In genomic region chr6:150685860-150686259, GRCh38 we compare ENCODE assay signal across 9 cellular contexts.
A peak's percentile ranks its signal among the peaks of the same experiment; 100 is the strongest.
DNase-seq lines count a peak whose midpoint lies in the region; ATAC-seq, FAIRE-seq and TF ChIP-seq lines count a peak whose summit lies in the region.
"Had no signal": no experiment of that assay in that cellular context is flagged by ENCODE, and none has a peak within 500 bp of the region (broad histone marks: within the 10 kb centered on the region; RNA-seq: fewer than 3 reads in every experiment).

No MANE protein-coding gene starts in this region.

- 0 out of 22 replicates have a peak, but pooled peaks cover 0 to 5% (median 0%) of the 10 kb centered on the region in 11 experiments for H4K20me1 ChIP-seq in BLaER1 treated with 17β-estradiol and CSF1 and Interleukin-3, amounts not matched to agents 10 nM and 100 nM
- no peaks in the 10 kb centered on the region for H4K20me1 ChIP-seq in SK-N-SH (ENCODE audit: insufficient read depth)

- no peaks in the 10 kb centered on the region for H3K9me3 Mint-ChIP-seq in naive thymus-derived CD4-positive, alpha-beta T cell

- H3K9me3 ChIP-seq in BLaER1 treated with 17β-estradiol and CSF1 and Interleukin-3, amounts not matched to agents 10 nM and 100 nM (replicated peaks in 1 of 11) = peaks cover 0 to 5% (median 0%) of the 10 kb centered on the region in 11 experiments; a peak in 3 of 22 replicates
- no peaks in the 10 kb centered on the region for H3K9me3 ChIP-seq in SK-N-SH
- no peaks in the 10 kb centered on the region for H3K9me3 ChIP-seq in naive thymus-derived CD4-positive, alpha-beta T cell (ENCODE audit: control insufficient read depth in 2 of 3, low read length in 3 of 3)
- no peaks in the 10 kb centered on the region for H3K9me3 ChIP-seq in prostate gland

- no peak for TF ChIP-seq RAD21 in SK-N-SH (IDR thresholded peaks at IDR 0.05; ENCODE audit: low read length)

- no peak overlapping the region for H2AFZ ChIP-seq in SK-N-SH (ENCODE audit: low read depth)

- H3K27me3 Mint-ChIP-seq in naive thymus-derived CD4-positive, alpha-beta T cell = peaks cover 0 to 12% (median 5%) of the 10 kb centered on the region in 5 donors

- FAIRE-seq in GM18507 (lab: Jason Lieb, UNC) = peak; percentile 89
- FAIRE-seq: TTC549 had no signal

- peaks cover 43 to 100% (median 94%) of the 10 kb centered on the region in 10 experiments for H3K4me1 ChIP-seq in BLaER1 treated with 17β-estradiol and CSF1 and Interleukin-3, amounts not matched to agents 10 nM and 100 nM
- H3K4me1 ChIP-seq in SK-N-SH (ENCODE audit: control insufficient read depth in 1 of 2, insufficient read depth in 2 of 2, low read depth in 1 of 2, low read length in 1 of 2) (no peaks in the 10 kb centered on the region; a peak in 1 of 4 replicates), prostate gland (replicated peaks) (no peaks in the 10 kb centered on the region)
- no peaks in the 10 kb centered on the region for H3K4me1 ChIP-seq in naive thymus-derived CD4-positive, alpha-beta T cell (ENCODE audit: control insufficient read depth in 2 of 2, insufficient read depth in 2 of 2, low read length in 2 of 2)

- no peaks in the 10 kb centered on the region for H3K4me1 Mint-ChIP-seq in naive thymus-derived CD4-positive, alpha-beta T cell

- H3K9me2 ChIP-seq in SK-N-SH = no peaks in the 10 kb centered on the region

- H3F3A ChIP-seq in SK-N-SH (replicated peaks; ENCODE audit: insufficient read depth) = no peaks in the 10 kb centered on the region

- H3K27me3 ChIP-seq in BLaER1 treated with 17β-estradiol and CSF1 and Interleukin-3, amounts not matched to agents 10 nM and 100 nM = peaks cover 0 to 99% (median 0%) of the 10 kb centered on the region in 11 experiments; a peak in 7 of 22 replicates
- H3K27me3 ChIP-seq in SK-N-SH (ENCODE audit: insufficient read depth) = no peaks in the 10 kb centered on the region
- no peaks in the 10 kb centered on the region for H3K27me3 ChIP-seq in brain microvascular endothelial cell (replicated peaks)
- no peaks in the 10 kb centered on the region for H3K27me3 ChIP-seq in naive thymus-derived CD4-positive, alpha-beta T cell (ENCODE audit: control insufficient read depth in 2 of 2, insufficient read depth in 2 of 2, low read length in 2 of 2)
- H3K27me3 ChIP-seq in prostate gland (replicated peaks; ENCODE audit: insufficient read depth) = no peaks in the 10 kb centered on the region

- no peaks in the 10 kb centered on the region for H3K36me3 ChIP-seq in BLaER1 treated with 17β-estradiol and CSF1 and Interleukin-3, amounts not matched to agents 10 nM and 100 nM
- no peaks in the 10 kb centered on the region for H3K36me3 ChIP-seq in SK-N-SH (replicated peaks in 1 of 2; ENCODE audit: control insufficient read depth in 1 of 2, insufficient read depth in 2 of 2, low read length in 1 of 2)
- no peaks in the 10 kb centered on the region for H3K36me3 ChIP-seq in brain microvascular endothelial cell (replicated peaks)
- no peaks in the 10 kb centered on the region for H3K36me3 ChIP-seq in naive thymus-derived CD4-positive, alpha-beta T cell (ENCODE audit: control insufficient read depth in 2 of 3, insufficient read depth in 3 of 3, low read length in 3 of 3)
- H3K36me3 ChIP-seq in prostate gland = no peaks in the 10 kb centered on the region

- H3K4me2 ChIP-seq in BLaER1 treated with 17β-estradiol and CSF1 and Interleukin-3, amounts not matched to agents 10 nM and 100 nM = peak overlapping the region in 9 of 11 experiments; percentile 80 to 92 (median 88); a peak in 18 of 22 replicates
- no peak overlapping the region for H3K4me2 ChIP-seq in SK-N-SH

- TF ChIP-seq EP300 in SK-N-SH (IDR thresholded peaks at IDR 0.05; ENCODE audit: borderline replicate concordance in 1 of 2, low read depth in 1 of 2, low read length in 1 of 2) = no peak

- POLR2A ChIA-PET in SK-N-SH (lab: Yijun Ruan, JAX) = no interaction called here
- POLR2A ChIA-PET in naive thymus-derived CD4-positive, alpha-beta T cell (lab: Charles Lee) = no interaction called here

- TF ChIP-seq CTCF in SK-N-SH (IDR thresholded peaks at IDR 0.05) (peak; percentile 56), brain microvascular endothelial cell (IDR thresholded peaks at IDR 0.05; ENCODE audit: low read depth, low read length, missing control alignments) (peak; percentile 72), prostate gland (IDR thresholded peaks at IDR 0.05) (peak in 2 of 4 experiments; percentile 20 to 29)

- 17% methylated on average over 4 of the region's 4 CpGs for WGBS in SK-N-SH (ENCODE audit: low lambda C conversion rate)
- 72% methylated on average over 4 of the region's 4 CpGs for WGBS in prostate gland

- no peak overlapping the region for H3K4me3 Mint-ChIP-seq in naive thymus-derived CD4-positive, alpha-beta T cell

- in situ Hi-C loops in brain microvascular endothelial cell (cut with HindIII; ENCODE audit: low pct_ligation_motif_present, low sequenced_read_pairs) = no loop called here

- peak; percentile 49 for ATAC-seq in HG03196 (IDR thresholded peaks at IDR 0.05; ENCODE audit: unreplicated experiment)
- ATAC-seq in naive thymus-derived CD4-positive, alpha-beta T cell = peak; percentile 63

- H3K36me3 Mint-ChIP-seq in naive thymus-derived CD4-positive, alpha-beta T cell = no peaks in the 10 kb centered on the region

- H3K4me3 ChIP-seq in BLaER1 treated with 17β-estradiol and CSF1 and Interleukin-3, amounts not matched to agents 10 nM and 100 nM = 0 out of 20 replicates have a peak overlapping the region, but pooled peaks of 1 of the 10 experiments have one; percentile 14
- H3K4me3 ChIP-seq in SK-N-SH (ENCODE audit: low read depth in 2 of 2, low read length in 1 of 2) (no peak overlapping the region), brain microvascular endothelial cell (ENCODE audit: low read depth, low read length) (no peak overlapping the region), prostate gland (no peak overlapping the region)
- no peak overlapping the region for H3K4me3 ChIP-seq in naive thymus-derived CD4-positive, alpha-beta T cell (ENCODE audit: low read length)

- CTCF ChIA-PET in SK-N-SH (lab: Yijun Ruan, JAX) = interaction anchor here (0.9 to 2.4 kb wide), 9 partner anchors 9 to 131 kb away, joined by 3 to 9 read pairs (median 4); no protein-coding TSS in a partner anchor
- CTCF ChIA-PET in naive thymus-derived CD4-positive, alpha-beta T cell (lab: Charles Lee) = no interaction called here

- no peak for TF ChIP-seq POLR2A in prostate gland (IDR thresholded peaks at IDR 0.05)

- DNase-seq in GM18507 (ENCODE audit: extremely low spot score, insufficient read length, low read depth) (no peak), SK-N-SH (peak; percentile 41), brain microvascular endothelial cell (no peak), prostate gland (ENCODE audit: low spot score) (no peak), cortex of kidney (lab: John Stamatoyannopoulos, UW) (no peak)
- DNase-seq in naive thymus-derived CD4-positive, alpha-beta T cell = peak in 3 of 9 donors; percentile 7 to 36 (median 20)

- H3K27ac ChIP-seq in BLaER1 treated with 17β-estradiol and CSF1 and Interleukin-3, amounts not matched to agents 10 nM and 100 nM = peak overlapping the region in 5 of 11 experiments; percentile 53 to 90 (median 79); a peak in 10 of 22 replicates
- H3K27ac ChIP-seq in SK-N-SH (ENCODE audit: low read depth in 2 of 2, low read length in 1 of 2) = no peak overlapping the region
- H3K27ac ChIP-seq in brain microvascular endothelial cell = no peak overlapping the region
- H3K27ac ChIP-seq in naive thymus-derived CD4-positive, alpha-beta T cell (ENCODE audit: low read depth, low read length) = no peak overlapping the region
- no peak overlapping the region for H3K27ac ChIP-seq in prostate gland

- no peak overlapping the region for H3K27ac Mint-ChIP-seq in naive thymus-derived CD4-positive, alpha-beta T cell

- intact Hi-C loops in naive thymus-derived CD4-positive, alpha-beta T cell (cut with micrococcal nuclease) = loop anchor here (1.0 kb wide), 1 partner anchor 129 kb away; no protein-coding TSS in a partner anchor
- intact Hi-C loops in prostate gland (cut with DNase I) = no loop called here

- peak overlapping the region in 1 of 11 experiments; percentile 78; a peak in 1 of 22 replicates for H3K9ac ChIP-seq in BLaER1 treated with 17β-estradiol and CSF1 and Interleukin-3, amounts not matched to agents 10 nM and 100 nM
- H3K9ac ChIP-seq in SK-N-SH = no peak overlapping the region

- no peaks in the 10 kb centered on the region for H3K79me2 ChIP-seq in SK-N-SH (ENCODE audit: insufficient read depth)

TF ChIP-seq in SK-N-SH, 30 proteins besides CTCF, POLR2A, EP300 and RAD21 (continues in another document):
- no peak for TF ChIP-seq PBX3 (IDR thresholded peaks at IDR 0.05)
- no peak for TF ChIP-seq MAX (IDR thresholded peaks at IDR 0.05; ENCODE audit: low read depth)
- no peak for TF ChIP-seq RXRA (IDR thresholded peaks at IDR 0.05; ENCODE audit: borderline replicate concordance, low read depth)
- no peak for TF ChIP-seq MEF2A (IDR thresholded peaks at IDR 0.05; ENCODE audit: borderline replicate concordance, low read depth)
- no peak for TF ChIP-seq JUND (IDR thresholded peaks at IDR 0.05)
- TF ChIP-seq RFX5 (IDR thresholded peaks at IDR 0.05; ENCODE audit: low read length) = no peak
- no peak for TF ChIP-seq RCOR1 (IDR thresholded peaks at IDR 0.05; ENCODE audit: low read length)
- TF ChIP-seq FOSL2 (IDR thresholded peaks at IDR 0.05; ENCODE audit: borderline replicate concordance, low read depth) = no peak
